ENCODE assay signal across 8 cellular contexts in genomic region chr11:77820565-77821348, GRCh38. TPM values are rescaled to one million over a fixed set of nuclear protein-coding genes. Genes with fewer than 3 reads are reported as not detected.
A peak's percentile ranks its signal among the peaks of the same experiment; 100 is the strongest.
DNase-seq lines count a peak whose midpoint lies in the region; ATAC-seq and TF ChIP-seq lines count a peak whose summit lies in the region.

Gene AAMDC, plus strand, starts transcription at chr11:77821144. Its CDS starts 21,353 bp downstream, at chr11:77842497.
A gene with protein sequence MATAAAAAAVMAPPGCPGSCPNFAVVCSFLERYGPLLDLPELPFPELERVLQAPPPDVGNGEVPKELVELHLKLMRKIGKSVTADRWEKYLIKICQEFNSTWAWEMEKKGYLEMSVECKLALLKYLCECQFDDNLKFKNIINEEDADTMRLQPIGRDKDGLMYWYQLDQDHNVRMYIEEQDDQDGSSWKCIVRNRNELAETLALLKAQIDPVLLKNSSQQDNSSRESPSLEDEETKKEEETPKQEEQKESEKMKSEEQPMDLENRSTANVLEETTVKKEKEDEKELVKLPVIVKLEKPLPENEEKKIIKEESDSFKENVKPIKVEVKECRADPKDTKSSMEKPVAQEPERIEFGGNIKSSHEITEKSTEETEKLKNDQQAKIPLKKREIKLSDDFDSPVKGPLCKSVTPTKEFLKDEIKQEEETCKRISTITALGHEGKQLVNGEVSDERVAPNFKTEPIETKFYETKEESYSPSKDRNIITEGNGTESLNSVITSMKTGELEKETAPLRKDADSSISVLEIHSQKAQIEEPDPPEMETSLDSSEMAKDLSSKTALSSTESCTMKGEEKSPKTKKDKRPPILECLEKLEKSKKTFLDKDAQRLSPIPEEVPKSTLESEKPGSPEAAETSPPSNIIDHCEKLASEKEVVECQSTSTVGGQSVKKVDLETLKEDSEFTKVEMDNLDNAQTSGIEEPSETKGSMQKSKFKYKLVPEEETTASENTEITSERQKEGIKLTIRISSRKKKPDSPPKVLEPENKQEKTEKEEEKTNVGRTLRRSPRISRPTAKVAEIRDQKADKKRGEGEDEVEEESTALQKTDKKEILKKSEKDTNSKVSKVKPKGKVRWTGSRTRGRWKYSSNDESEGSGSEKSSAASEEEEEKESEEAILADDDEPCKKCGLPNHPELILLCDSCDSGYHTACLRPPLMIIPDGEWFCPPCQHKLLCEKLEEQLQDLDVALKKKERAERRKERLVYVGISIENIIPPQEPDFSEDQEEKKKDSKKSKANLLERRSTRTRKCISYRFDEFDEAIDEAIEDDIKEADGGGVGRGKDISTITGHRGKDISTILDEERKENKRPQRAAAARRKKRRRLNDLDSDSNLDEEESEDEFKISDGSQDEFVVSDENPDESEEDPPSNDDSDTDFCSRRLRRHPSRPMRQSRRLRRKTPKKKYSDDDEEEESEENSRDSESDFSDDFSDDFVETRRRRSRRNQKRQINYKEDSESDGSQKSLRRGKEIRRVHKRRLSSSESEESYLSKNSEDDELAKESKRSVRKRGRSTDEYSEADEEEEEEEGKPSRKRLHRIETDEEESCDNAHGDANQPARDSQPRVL (N-terminal part only) (minus strand): TSS chr11:77820722. CDS start chr11:77820714, 8 bp downstream.

- peak within 1 kb of the TSS; percentile 74 for H2BK5ac ChIP-seq in trophoblast cell (ENCODE audit: low read depth, low read length, poor library complexity)

- intact Hi-C loops in transverse colon (cut with DNase I; ENCODE audit: low total_unique reads), result no loop called here

- peak within 1 kb of the TSS; percentile 99 for H2AFZ ChIP-seq in trophoblast cell (ENCODE audit: insufficient read depth, low read length, poor library complexity)

- peak within 1 kb of the TSS; percentile 67 for H2BK120ac ChIP-seq in trophoblast cell (ENCODE audit: insufficient read depth, low read length, poor library complexity)

- H3K14ac ChIP-seq in trophoblast cell (ENCODE audit: low read length), result peak within 1 kb of the TSS; percentile 97

- in situ Hi-C loops in transverse colon (cut with MboI; ENCODE audit: low pct_ligation_motif_present in 1 of 4, low pct_unique_long_range_greater_than_20kb in 1 of 4, low sequenced_read_pairs in 3 of 4), result loop anchor here in 1 of 4 donors (10.0 kb wide), 1 partner anchor 174 kb away; the partner anchor contains the start of gene INTS4

- H3K79me2 ChIP-seq in trophoblast cell (ENCODE audit: control insufficient read depth, insufficient read depth, low read length, poor library complexity), result peaks cover 13% of the 10 kb centered on the region

- H3K36me3 ChIP-seq in cardiac muscle cell (no peaks in the 10 kb centered on the region), trophoblast cell (ENCODE audit: control insufficient read depth in 1 of 2, insufficient read depth in 2 of 2, low read length in 2 of 2) (no peaks in the 10 kb centered on the region), transverse colon (no peaks in the 10 kb centered on the region)

- H4K8ac ChIP-seq in trophoblast cell (ENCODE audit: low read depth, low read length), result peak within 1 kb of the TSS; percentile 79

- H2AK5ac ChIP-seq in trophoblast cell (ENCODE audit: low read length), result peak within 1 kb of the TSS; percentile 86

- TF ChIP-seq CTCF in GM12865 (IDR thresholded peaks at IDR 0.05; ENCODE audit: insufficient read depth, low read depth, low read length, missing control alignments) (peak; percentile 79), cardiac muscle cell (IDR thresholded peaks at IDR 0.05; ENCODE audit: low read depth, low read length) (peak; percentile 69), transverse colon (IDR thresholded peaks at IDR 0.05) (peak; percentile 51 to 77 (median 66))

- H3K4ac ChIP-seq in trophoblast cell (ENCODE audit: low read depth, low read length), result peak within 1 kb of the TSS; percentile 75

- H3K9me3 ChIP-seq in cardiac muscle cell (ENCODE audit: low read depth) (no peaks in the 10 kb centered on the region), trophoblast cell (ENCODE audit: insufficient read depth, low read depth, low read length) (no peaks in the 10 kb centered on the region), transverse colon (no peaks in the 10 kb centered on the region)

- H3K27ac ChIP-seq in cardiac muscle cell, result peak within 1 kb of the TSS; percentile 96
- peak within 1 kb of the TSS; percentile 89 for H3K27ac ChIP-seq in trophoblast cell (ENCODE audit: low read depth, low read length)
- H3K27ac ChIP-seq in transverse colon, result peak within 1 kb of the TSS; percentile 96 to 99 (median 98)

- H3K4me3 ChIP-seq in GM12865 (ENCODE audit: low read depth, low read length) (peak within 1 kb of the TSS; percentile 98), cardiac muscle cell (peak within 1 kb of the TSS; percentile 96), trophoblast cell (ENCODE audit: low read depth, low read length) (peak within 1 kb of the TSS; percentile 93), transverse colon (peak within 1 kb of the TSS; percentile 95 to 100 (median 100))

- TF ChIP-seq POLR2A in transverse colon (IDR thresholded peaks at IDR 0.05), result peak; percentile 74

- H3K18ac ChIP-seq in trophoblast cell (ENCODE audit: low read length), result peak within 1 kb of the TSS; percentile 86

- peak within 1 kb of the TSS; percentile 90 for H4K12ac ChIP-seq in trophoblast cell (ENCODE audit: low read depth, low read length)

- H3K4me2 ChIP-seq in trophoblast cell (ENCODE audit: low read length), result peak within 1 kb of the TSS; percentile 97

- H3K4me1 ChIP-seq in cardiac muscle cell (ENCODE audit: low read depth), result peaks cover 30% of the 10 kb centered on the region
- peaks cover 0 to 2% of the 10 kb centered on the region in 2 experiments for H3K4me1 ChIP-seq in trophoblast cell (ENCODE audit: control insufficient read depth in 1 of 2, insufficient read depth in 2 of 2, low read length in 2 of 2)
- peaks cover 8 to 51% (median 16%) of the 10 kb centered on the region in 4 donors for H3K4me1 ChIP-seq in transverse colon

- peak within 1 kb of the TSS; percentile 79 for H3K9ac ChIP-seq in trophoblast cell (ENCODE audit: low read length)

- no CpG with 5 or more reads among the region's 64 CpGs for WGBS in trophoblast cell (ENCODE audit: extremely low coverage, insufficient coverage, insufficient read length)
- 0 to 1% methylated on average over 8 to 54 of the region's 64 CpGs for WGBS in transverse colon (ENCODE audit: low coverage in 1 of 2), 2 donors

- DNase-seq in GM12865 (ENCODE audit: low read depth) (peak; percentile 99), NCI-H1105 (lab: John Stamatoyannopoulos, UW) (peak; percentile 98), SKM-1 treated with dmso at 0.1 percent for 144 hours (lab: John Stamatoyannopoulos, UW; ENCODE audit: unreplicated experiment) (peak; percentile 98), cardiac muscle cell (ENCODE audit: low read depth in 1 of 2, low spot score in 1 of 2) (peak; percentile 100), trophoblast cell (peak; percentile 98 to 99), transverse colon (peak; percentile 99)
- DNase-seq in activated naive CD8-positive, alpha-beta T cell treated with anti-CD3 and anti-CD28 coated beads, Interleukin-2, amount 50 U/mL, for 16 hours (ENCODE audit: low read depth, low spot score), result peak; percentile 94

- ATAC-seq in HG02642 (IDR thresholded peaks at IDR 0.05; ENCODE audit: poor library complexity, unreplicated experiment), result peak; percentile 88

- H4K91ac ChIP-seq in trophoblast cell (ENCODE audit: low read depth, low read length), result peak within 1 kb of the TSS; percentile 89

- peaks cover 13% of the 10 kb centered on the region for H3K79me1 ChIP-seq in trophoblast cell (ENCODE audit: low read length)

- H3K27me3 ChIP-seq in cardiac muscle cell (no peaks in the 10 kb centered on the region), trophoblast cell (ENCODE audit: insufficient read depth, low read length) (no peaks in the 10 kb centered on the region), transverse colon (no peaks in the 10 kb centered on the region)

- TF ChIP-seq EP300 in transverse colon (IDR thresholded peaks at IDR 0.05; ENCODE audit: low read depth), result no peak

- no peak within 1 kb of the TSS for H2BK12ac ChIP-seq in trophoblast cell (ENCODE audit: low read length)

- no peak within 1 kb of the TSS for H3K23ac ChIP-seq in trophoblast cell (ENCODE audit: low read length)

RNA-seq across cellular contexts. Expression of gene AAMDC, which starts in this region (rescaled TPM):
- total RNA-seq in cardiac muscle cell, result 62.6 and 74.5 TPM in 2 replicates
- polyA plus RNA-seq in cardiac muscle cell, result 157 and 169 TPM in 2 replicates
- polyA plus RNA-seq in trophoblast cell (2013), result 46.1 and 46.2 TPM in 2 replicates
- total RNA-seq in transverse colon, result 10 to 100 TPM in 2 of 4 donors, not detected in 2; 14.4 to 30.7 TPM

RNA-seq across cellular contexts. Expression of the second gene that starts in this region (rescaled TPM):
- 47.0 and 81.7 TPM in 2 replicates for total RNA-seq in cardiac muscle cell
- 68.9 and 117 TPM in 2 replicates for polyA plus RNA-seq in cardiac muscle cell
- polyA plus RNA-seq in trophoblast cell (2013), result 49.5 and 53.2 TPM in 2 replicates
- total RNA-seq in transverse colon, result 10 to 100 TPM; 45.6 to 72.8 (median 58.1) TPM

Comparison
In these comparisons a context has a peak if more than half of its experiments do, and no peak if none do; other contexts are left out.
1. Peak in every context shown above with its lines: DNase-seq, ATAC-seq, H3K4me3 ChIP-seq and H3K27ac ChIP-seq.